Comparison of ENCODE assay signal across 21 cellular contexts in the genomic region with DNA sequence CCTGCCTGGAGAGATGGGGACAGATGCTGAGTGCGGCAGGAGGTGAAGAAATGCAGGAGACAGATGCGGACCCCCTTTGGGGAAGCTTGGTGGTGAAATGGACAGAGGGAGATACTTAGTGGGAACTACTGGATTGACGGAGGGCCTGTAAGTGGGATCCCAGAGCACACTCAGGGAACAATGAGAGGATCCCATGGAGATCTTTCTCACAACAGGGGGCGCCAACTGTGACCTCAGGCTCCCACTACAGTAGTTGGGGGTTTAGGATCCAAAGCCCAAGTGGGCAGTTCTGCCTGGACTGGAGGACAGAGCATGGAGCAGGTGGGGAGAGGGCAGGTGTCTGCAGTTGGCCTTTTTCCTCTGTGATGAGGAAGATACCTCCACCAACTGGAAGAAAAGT. TPM values are rescaled to one million over a fixed set of nuclear protein-coding genes. Genes with fewer than 3 reads are reported as not detected.
A peak's percentile ranks its signal among the peaks of the same experiment; 100 is the strongest.
DNase-seq lines count a peak whose midpoint lies in the region; ATAC-seq and TF ChIP-seq lines count a peak whose summit lies in the region.
"Had no signal": no experiment of that assay in that cellular context is flagged by ENCODE, and none has a peak within 500 bp of the region (broad histone marks: within the 10 kb centered on the region; RNA-seq: fewer than 3 reads in every experiment).

No MANE protein-coding gene starts in this region.

- H3K9me3 Mint-ChIP-seq in brain = no peaks in the 10 kb centered on the region
- H3K9me3 Mint-ChIP-seq in GM23338 = no peaks in the 10 kb centered on the region; the same call in 1 of the 3 replicates
- H3K9me3 Mint-ChIP-seq: dendritic cell treated with granulocyte-macrophage colony-stimulating factor and Interleukin-4, amounts not matched to agents 40 ng/mL and 50 ng/mL, for 4 days had no signal

- H3K4me1 ChIP-seq in HCT116 (ENCODE audit: control insufficient read depth in 1 of 2, insufficient read depth in 2 of 2, low read length in 2 of 2) (peaks cover 44 to 75% of the 10 kb centered on the region in 2 experiments), GM23338 (ENCODE audit: insufficient read depth) (peaks cover 30% of the 10 kb centered on the region)

- H3K36me3 Mint-ChIP-seq in brain = peaks cover 4% of the 10 kb centered on the region
- peaks cover 7% of the 10 kb centered on the region; the same call in 1 of the 3 replicates for H3K36me3 Mint-ChIP-seq in GM23338 (ENCODE audit: low read depth)

- H3K4me3 Mint-ChIP-seq in brain = peak overlapping the region; percentile 26 to 49 (median 39)
- H3K4me3 Mint-ChIP-seq in GM23338 = no peak overlapping the region
- H3K4me3 Mint-ChIP-seq: dendritic cell treated with granulocyte-macrophage colony-stimulating factor and Interleukin-4, amounts not matched to agents 40 ng/mL and 50 ng/mL, for 4 days had no signal

- CTCF ChIA-PET in HCT116 (lab: Charles Lee) = interaction anchor here (1.4 to 2.4 kb wide), 2 partner anchors 8 to 10 kb away, joined by 5 to 7 read pairs; no protein-coding TSS in a partner anchor

- no peak for TF ChIP-seq POLR2A in HCT116 (IDR thresholded peaks at IDR 0.05; ENCODE audit: borderline replicate concordance, extremely low read depth, insufficient read depth, insufficient read length)

- H3K9me3 ChIP-seq in HCT116 (ENCODE audit: control insufficient read depth in 1 of 2, insufficient read depth in 1 of 2, low read depth in 1 of 2, low read length in 2 of 2) = no peaks in the 10 kb centered on the region
- H3K9me3 ChIP-seq: gastroesophageal sphincter, HAP-1, left lung, tibial artery had no signal

- H3K27ac ChIP-seq in HCT116 (ENCODE audit: low read depth, low read length) (peak overlapping the region; percentile 15; the same call in 1 of the 2 replicates), GM23338 (ENCODE audit: low read depth) (no peak overlapping the region)
- H3K27ac ChIP-seq: gastroesophageal sphincter, left lung, parathyroid adenoma, tibial artery had no signal

- H3K79me2 ChIP-seq in HCT116 (ENCODE audit: insufficient read depth, low read length) (peaks cover 37% of the 10 kb centered on the region), GM23338 (replicated peaks; ENCODE audit: insufficient read depth) (peaks cover 7% of the 10 kb centered on the region)

- H3K27me3 Mint-ChIP-seq in brain (peaks cover 28% of the 10 kb centered on the region), GM23338 (ENCODE audit: insufficient read depth, low read depth, poor library complexity) (peaks cover 37% of the 10 kb centered on the region)

- H2AFZ ChIP-seq in HCT116 (ENCODE audit: low read depth, low read length, poor library complexity, severe bottlenecking) (no peak overlapping the region), GM23338 (no peak overlapping the region)
- H2AFZ ChIP-seq: parathyroid adenoma had no signal

- H3K27me3 ChIP-seq in HCT116 (ENCODE audit: insufficient read depth, low read length) (no peaks in the 10 kb centered on the region), GM23338 (ENCODE audit: insufficient read depth) (peaks cover under 1% of the 10 kb centered on the region; the same call in 1 of the 2 replicates)

- TF ChIP-seq CTCF in HCT116 (IDR thresholded peaks at IDR 0.05 in 2 of 3, conservative IDR thresholded peaks at IDR 0.05 in 1 of 3; ENCODE audit: borderline replicate concordance in 1 of 3, insufficient read depth in 1 of 3, low read depth in 2 of 3, low read length in 2 of 3) (peak in 1 of 3 experiments; percentile 22; a peak in 2 of 6 replicates), brain (conservative IDR thresholded peaks at IDR 0.05) (no peak), retinal pigment epithelial cell (conservative IDR thresholded peaks at IDR 0.05; ENCODE audit: low read depth, low read length) (peak; percentile 5), GM23338 (conservative IDR thresholded peaks at IDR 0.05; ENCODE audit: low read depth in 2 of 2) (peak in 1 of 2 experiments; percentile 53; a peak in 2 of 4 replicates)

- H4K20me1 ChIP-seq in HCT116 (ENCODE audit: insufficient read depth) = no peaks in the 10 kb centered on the region
- peaks cover 8% of the 10 kb centered on the region for H4K20me1 ChIP-seq in GM23338 (replicated peaks; ENCODE audit: insufficient read depth)

- H3K9me2 ChIP-seq in HCT116 (ENCODE audit: insufficient read depth) = no peaks in the 10 kb centered on the region
- H3K9me2 ChIP-seq in GM23338 (ENCODE audit: insufficient read depth) = no peaks in the 10 kb centered on the region

- no peak overlapping the region; the same call in 1 of the 2 replicates for H3K4me2 ChIP-seq in HCT116 (ENCODE audit: low read length)
- no peak overlapping the region for H3K4me2 ChIP-seq in GM23338

- BruUV-seq in HCT116 (replicated peaks; lab: Mats Ljungman, UMichigan) = no TSS peak

- no peak for TF ChIP-seq RAD21 in HCT116 (IDR thresholded peaks at IDR 0.05; ENCODE audit: low read depth)

- H3K4me3 ChIP-seq in HCT116 (replicated peaks in 1 of 2; ENCODE audit: low read depth in 1 of 2, low read length in 2 of 2) = no peak overlapping the region
- H3K4me3 ChIP-seq in retinal pigment epithelial cell (ENCODE audit: low read length) = no peak overlapping the region
- no peak overlapping the region for H3K4me3 ChIP-seq in GM23338
- H3K4me3 ChIP-seq: gastroesophageal sphincter, HAP-1, left lung, tibial artery had no signal

- DNase-seq in left cardiac atrium (peak; percentile 17), Right ventricle myocardium inferior (ENCODE audit: missing footprints) (no peak), HCT116 (ENCODE audit: low read depth, low spot score) (no peak), retinal pigment epithelial cell (ENCODE audit: low read depth) (no peak), GM23338 (ENCODE audit: low spot score) (no peak), kidney tubule cell (ENCODE audit: low spot score) (no peak)
- DNase-seq: activated effector memory CD4-positive, alpha-beta T cell treated with anti-CD3 and anti-CD28 coated beads, Interleukin-2, amount 50 U/mL, for 16 hours; C1 segment of cervical spinal cord; DMS153; KG1; left lung; NCI-H1092; NCI-H69; small intestine; tibial artery had no signal

- no peak for ATAC-seq in left cardiac atrium
- no peak for ATAC-seq in Right ventricle myocardium inferior
- ATAC-seq in HCT116 = no peak
- no peak for ATAC-seq in GM21360 (IDR thresholded peaks at IDR 0.05; ENCODE audit: unreplicated experiment)
- no peak for ATAC-seq in GM23338
- ATAC-seq: gastroesophageal sphincter, left lung had no signal

- intact Hi-C loops in left cardiac atrium (cut with DNase I) (no loop called here), Right ventricle myocardium inferior (cut with DNase I) (no loop called here), HCT116 (cut with micrococcal nuclease) (no loop called here)

- H3K9ac ChIP-seq in HCT116 (ENCODE audit: low read length) = no peak overlapping the region
- H3K9ac ChIP-seq: parathyroid adenoma had no signal

- H3K27ac Mint-ChIP-seq in brain (peak overlapping the region in 3 of 5 experiments; percentile 61 to 78 (median 62)), GM23338 (no peak overlapping the region)

- POLR2A ChIA-PET in HCT116 (lab: Charles Lee) = no interaction called here

- peaks cover 60% of the 10 kb centered on the region for H3K4me1 Mint-ChIP-seq in brain
- H3K4me1 Mint-ChIP-seq in GM23338 = peaks cover 40% of the 10 kb centered on the region

- RAD21 ChIA-PET in HCT116 (lab: Charles Lee; ENCODE audit: low non-redundant PET in 1 of 2, low total read pairs in 2 of 2, uncharacterized antibody in 2 of 2, unreplicated experiment in 2 of 2) = no interaction called here

- H3F3A ChIP-seq in GM23338 (replicated peaks; ENCODE audit: low read depth) = peaks cover 16% of the 10 kb centered on the region

- H3K36me3 ChIP-seq in HCT116 (ENCODE audit: control insufficient read depth in 1 of 2, insufficient read depth in 2 of 2, low read length in 2 of 2) (no peaks in the 10 kb centered on the region; a peak in 2 of 4 replicates), GM23338 (ENCODE audit: insufficient read depth) (no peaks in the 10 kb centered on the region)

TF ChIP-seq in HCT116, 20 proteins besides CTCF, POLR2A, EP300 and RAD21 (continues in another document):
- TF ChIP-seq EZH2 (IDR thresholded peaks at IDR 0.05) (no peak), SRF (IDR thresholded peaks at IDR 0.05; ENCODE audit: low read depth) (no peak)

RNA-seq across cellular contexts. Expression of gene DPM2, which starts 3.4 kb away (rescaled TPM):
- total RNA-seq in left cardiac atrium = 10 to 100 TPM; 14.7 to 18.3 TPM
- total RNA-seq in Right ventricle myocardium inferior = 11.9 TPM
- total RNA-seq in HCT116 (2021; ENCODE audit: unreplicated experiment) = 54.6 TPM
- 58.0 and 62.6 TPM in 2 replicates for polyA plus RNA-seq in HCT116 (2012)
- polyA plus RNA-seq in brain (ENCODE audit: insufficient read depth, low read depth, low replicate concordance) = 144 TPM
- 29.0 and 36.6 TPM in 2 replicates for total RNA-seq in GM23338 (2014; rRNA removed; shearing (Covaris generic))
- polyA plus RNA-seq in GM23338 (2016; fragmentation: Nextera tagmentation; extraction: Ambion mirVana) = 92.2 and 92.4 TPM in 2 replicates

RNA-seq across cellular contexts. Expression of gene PIP5KL1, which starts 3.7 kb away (rescaled TPM):
- total RNA-seq in left cardiac atrium (under 1 TPM; 0.50 to 0.99 TPM), Right ventricle myocardium inferior (not detected), HCT116 (2021; ENCODE audit: unreplicated experiment) (37.6 TPM)
- polyA plus RNA-seq in HCT116 (2012) = 35.7 and 36.0 TPM in 2 replicates
- polyA plus RNA-seq in brain (ENCODE audit: insufficient read depth, low read depth, low replicate concordance) (2.4 TPM), GM23338 (2016; fragmentation: Nextera tagmentation; extraction: Ambion mirVana) (19.5 and 25.1 TPM in 2 replicates)
- total RNA-seq in GM23338 (2014; rRNA removed; shearing (Covaris generic)) = 7.5 and 13.4 TPM in 2 replicates

RNA-seq across cellular contexts. Expression of gene ST6GALNAC4, which starts 17.4 kb away (rescaled TPM):
- total RNA-seq in left cardiac atrium (10 to 100 TPM; 35.8 to 49.9 TPM), Right ventricle myocardium inferior (21.9 TPM), HCT116 (2021; ENCODE audit: unreplicated experiment) (49.4 TPM)
- polyA plus RNA-seq in HCT116 (2012) = 45.7 and 58.2 TPM in 2 replicates
- polyA plus RNA-seq in brain (ENCODE audit: insufficient read depth, low read depth, low replicate concordance) (19.2 TPM), GM23338 (2016; fragmentation: Nextera tagmentation; extraction: Ambion mirVana) (7.9 and 8.1 TPM in 2 replicates)
- total RNA-seq in GM23338 (2014; rRNA removed; shearing (Covaris generic)) = 35.3 and 39.1 TPM in 2 replicates

RNA-seq across cellular contexts. Expression of gene ST6GALNAC6, which starts 34.8 kb away (rescaled TPM):
- 10 to 100 TPM; 56.7 to 71.7 TPM for total RNA-seq in left cardiac atrium
- 43.3 TPM for total RNA-seq in Right ventricle myocardium inferior
- 24.5 TPM for total RNA-seq in HCT116 (2021; ENCODE audit: unreplicated experiment)
- polyA plus RNA-seq in HCT116 (2012) = 22.9 and 25.0 TPM in 2 replicates
- 83.6 TPM for polyA plus RNA-seq in brain (ENCODE audit: insufficient read depth, low read depth, low replicate concordance)
- total RNA-seq in GM23338 (2014; rRNA removed; shearing (Covaris generic)) = 39.2 and 46.3 TPM in 2 replicates
- polyA plus RNA-seq in GM23338 (2016; fragmentation: Nextera tagmentation; extraction: Ambion mirVana) = 20.7 and 21.5 TPM in 2 replicates

RNA-seq across cellular contexts. Expression of gene EEIG1, which starts 46.5 kb away (rescaled TPM):
- total RNA-seq in left cardiac atrium (10 to 100 TPM; 24.9 to 27.3 TPM), Right ventricle myocardium inferior (25.3 TPM), HCT116 (2021; ENCODE audit: unreplicated experiment) (44.2 TPM)
- 28.1 and 33.1 TPM in 2 replicates for polyA plus RNA-seq in HCT116 (2012)
- polyA plus RNA-seq in brain (ENCODE audit: insufficient read depth, low read depth, low replicate concordance) (78.8 TPM), GM23338 (2016; fragmentation: Nextera tagmentation; extraction: Ambion mirVana) (11.2 and 11.5 TPM in 2 replicates)
- 21.5 and 22.4 TPM in 2 replicates for total RNA-seq in GM23338 (2014; rRNA removed; shearing (Covaris generic))
